ENCODE assay signal across 27 cellular contexts in genomic region chr9:37564114-37564513, GRCh38.
"Had no signal": no experiment of that assay in that cellular context is flagged by ENCODE, and none has a peak within 500 bp of the region (broad histone marks: within the 10 kb centered on the region; RNA-seq: fewer than 3 reads in every experiment).

No MANE protein-coding gene starts in this region.

- H3K9me3 ChIP-seq: ascending aorta had no signal

- H3K4me1 Mint-ChIP-seq: activated naive CD8-positive, alpha-beta T cell treated with anti-CD3 and anti-CD28 coated beads for 36 hours had no signal

- H3K4me3 ChIP-seq: ascending aorta, cardiac muscle cell had no signal

- H3K36me3 ChIP-seq: cardiac muscle cell had no signal

- H3K4me1 ChIP-seq: ascending aorta had no signal

- H3K27me3 Mint-ChIP-seq: activated CD4-positive, alpha-beta T cell treated with anti-CD3 and anti-CD28 coated beads, Interleukin-2, amount 10 ng/mL, durations not matched to agents 24 days and 14 days; activated CD8-positive, alpha-beta T cell treated with anti-CD3 and anti-CD28 coated beads for 36 hours; activated naive CD8-positive, alpha-beta T cell treated with anti-CD3 and anti-CD28 coated beads for 36 hours; activated T-helper 17 cell treated with anti-CD3 and anti-CD28 coated beads, Interleukin-2, amount 50 U/mL, for 72 hours; central memory CD8-positive, alpha-beta T cell had no signal

- H3K4me3 Mint-ChIP-seq: activated CD4-positive, alpha-beta T cell treated with anti-CD3 and anti-CD28 coated beads, Interleukin-2, amount 10 ng/mL, durations not matched to agents 24 days and 14 days; activated CD8-positive, alpha-beta T cell treated with anti-CD3 and anti-CD28 coated beads for 36 hours; activated naive CD8-positive, alpha-beta T cell treated with anti-CD3 and anti-CD28 coated beads for 36 hours; activated T-cell treated with anti-CD3 and anti-CD28 coated beads, Interleukin-2, amount 50 U/mL, for 72 hours; activated T-helper 17 cell treated with anti-CD3 and anti-CD28 coated beads, Interleukin-2, amount 50 U/mL, for 72 hours; central memory CD8-positive, alpha-beta T cell had no signal

- H3K27me3 ChIP-seq: ascending aorta, cardiac muscle cell had no signal

- ATAC-seq: activated CD8-positive, alpha-beta T cell treated with anti-CD3 and anti-CD28 coated beads for 36 hours; activated T-cell treated with anti-CD3 and anti-CD28 coated beads, Interleukin-2, amount 50 U/mL, for 72 hours; activated T-helper 17 cell treated with anti-CD3 and anti-CD28 coated beads, Interleukin-2, amount 50 U/mL, for 72 hours had no signal

- H3K27ac Mint-ChIP-seq: activated CD4-positive, alpha-beta T cell treated with anti-CD3 and anti-CD28 coated beads, Interleukin-2, amount 10 ng/mL, durations not matched to agents 24 days and 14 days; activated CD8-positive, alpha-beta T cell treated with anti-CD3 and anti-CD28 coated beads for 36 hours; activated naive CD8-positive, alpha-beta T cell treated with anti-CD3 and anti-CD28 coated beads for 36 hours; activated T-cell treated with anti-CD3 and anti-CD28 coated beads, Interleukin-2, amount 50 U/mL, for 72 hours; activated T-helper 17 cell treated with anti-CD3 and anti-CD28 coated beads, Interleukin-2, amount 50 U/mL, for 72 hours had no signal

- DNase-seq: activated CD4-positive, alpha-beta T cell treated with anti-CD3 and anti-CD28 coated beads, Interleukin-2, amount 10 ng/mL, durations not matched to agents 24 days and 14 days; activated CD4-positive, alpha-beta T cell treated with anti-CD3 and anti-CD28 coated beads, Interleukin-2, amount 50 U/mL, for 4 hours; activated CD8-positive, alpha-beta T cell treated with anti-CD3 and anti-CD28 coated beads for 36 hours; activated effector memory CD4-positive, alpha-beta T cell treated with anti-CD3 and anti-CD28 coated beads, Interleukin-2, amount 50 U/mL, for 16 hours; activated naive CD4-positive, alpha-beta T cell; activated naive CD4-positive, alpha-beta T cell treated with anti-CD3 and anti-CD28 coated beads, Interleukin-2, amount 50 U/mL, for 16 hours; activated naive CD8-positive, alpha-beta T cell treated with anti-CD3 and anti-CD28 coated beads for 36 hours; activated T-cell treated with anti-CD3 and anti-CD28 coated beads, Interleukin-2, amount 50 U/mL, for 1 hour; activated T-cell treated with anti-CD3 and anti-CD28 coated beads, Interleukin-2, amount 50 U/mL, for 72 hours; amygdala; Karpas-422; NCI-H1105; NCI-H1417 treated with DMSO at 0.1 percent for 48 hours; NCI-H1694; NCI-H2029; NCI-H345; NCI-H524 treated with DMSO at 0.1 percent for 48 hours; Right ventricle myocardium superior; SW 1271; T-helper 1 cell; T-helper 2 cell; T-helper 9 cell; WERI-Rb-1 had no signal

- H3K27ac ChIP-seq: ascending aorta, cardiac muscle cell had no signal
